8 cellular contexts compared by ENCODE assay signal in the genomic region with DNA sequence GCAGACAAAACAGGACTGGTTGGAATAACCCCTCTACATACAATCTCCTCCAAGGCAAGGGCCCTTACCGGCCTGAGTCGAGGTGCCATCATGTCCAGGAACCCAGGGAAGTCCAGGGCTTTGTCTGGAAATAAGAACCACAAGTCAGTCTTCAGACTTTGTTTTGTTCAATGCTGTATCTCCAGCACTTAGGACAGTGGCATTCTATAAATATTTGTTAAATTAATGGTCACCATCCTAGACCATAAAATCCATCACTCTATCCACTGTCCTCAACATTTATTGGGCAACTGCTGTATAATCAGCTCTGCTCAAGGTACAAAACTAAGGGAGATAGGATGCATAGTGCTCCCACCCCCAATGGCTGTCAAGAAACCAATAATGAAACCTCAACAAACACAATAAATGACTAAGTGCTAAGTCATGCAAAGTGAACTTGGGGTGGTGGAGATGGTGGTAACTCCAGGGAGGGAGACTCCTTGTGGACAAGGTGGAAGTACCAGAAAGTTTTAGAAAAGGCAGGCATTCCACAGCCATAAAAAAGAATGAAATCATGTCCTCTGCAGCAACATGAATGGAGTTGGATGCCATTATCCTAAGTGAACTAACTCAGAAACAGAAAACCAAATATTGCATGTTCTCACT. TPM values are rescaled to one million over a fixed set of nuclear protein-coding genes. Genes with fewer than 3 reads are reported as not detected.
A peak's percentile ranks its signal among the peaks of the same experiment; 100 is the strongest.
DNase-seq lines count a peak whose midpoint lies in the region; ATAC-seq and TF ChIP-seq lines count a peak whose summit lies in the region.

No MANE protein-coding gene starts in this region.

- H3K9me3 ChIP-seq in SJSA1 (replicated peaks) (no peaks in the 10 kb centered on the region), ascending aorta (no peaks in the 10 kb centered on the region)

- DNase-seq in activated naive CD4-positive, alpha-beta T cell treated with anti-CD3 and anti-CD28 coated beads for 36 hours: peak; percentile 40
- no peak for DNase-seq in activated naive CD4-positive, alpha-beta T cell (lab: John Stamatoyannopoulos, UW)
- DNase-seq in SJSA1 (ENCODE audit: low read depth in 1 of 2, low spot score in 2 of 2) (peak; percentile 73 to 86), iris pigment epithelial cell (ENCODE audit: low read depth) (peak; percentile 84), globus pallidus (ENCODE audit: low spot score) (no peak), ascending aorta (ENCODE audit: low spot score in 2 of 2) (no peak), activated gamma-delta T cell treated with Interleukin-2 at 50 U/mL for 16 hours (no peak)

- peak; percentile 55 for ATAC-seq in HG02798 (IDR thresholded peaks at IDR 0.05; ENCODE audit: poor library complexity, unreplicated experiment)

- H3K4me3 ChIP-seq in SJSA1: no peak overlapping the region
- no peak overlapping the region for H3K4me3 ChIP-seq in ascending aorta

- H3K9me3 Mint-ChIP-seq in activated naive CD4-positive, alpha-beta T cell treated with anti-CD3 and anti-CD28 coated beads for 36 hours: no peaks in the 10 kb centered on the region

- no peak overlapping the region for H3K27ac ChIP-seq in SJSA1
- H3K27ac ChIP-seq in ascending aorta: no peak overlapping the region

- CTCF ChIA-PET in activated naive CD4-positive, alpha-beta T cell treated with anti-CD3 and anti-CD28 coated beads for 36 hours (lab: Charles Lee): interaction anchor here (1.0 to 2.7 kb wide), 7 partner anchors 9 to 52 kb away, joined by 3 to 13 read pairs (median 5); a partner anchor contains a TSS

- H3K4me1 Mint-ChIP-seq in activated naive CD4-positive, alpha-beta T cell treated with anti-CD3 and anti-CD28 coated beads for 36 hours (ENCODE audit: low read depth): peaks cover 30% of the 10 kb centered on the region

- no peak overlapping the region for H3K4me3 Mint-ChIP-seq in activated naive CD4-positive, alpha-beta T cell treated with anti-CD3 and anti-CD28 coated beads for 36 hours

- no peaks in the 10 kb centered on the region for H3K27me3 Mint-ChIP-seq in activated naive CD4-positive, alpha-beta T cell treated with anti-CD3 and anti-CD28 coated beads for 36 hours (ENCODE audit: low read depth)

- H3K27ac Mint-ChIP-seq in activated naive CD4-positive, alpha-beta T cell treated with anti-CD3 and anti-CD28 coated beads for 36 hours: peak overlapping the region; percentile 39

- intact Hi-C loops in activated naive CD4-positive, alpha-beta T cell treated with anti-CD3 and anti-CD28 coated beads for 36 hours (cut with micrococcal nuclease): loop anchor here (1.0 kb wide), 1 partner anchor 10 kb away; a partner anchor contains a TSS
- intact Hi-C loops in ascending aorta (cut with DNase I): no loop called here

- H3K36me3 Mint-ChIP-seq in activated naive CD4-positive, alpha-beta T cell treated with anti-CD3 and anti-CD28 coated beads for 36 hours (ENCODE audit: low read depth): peaks cover 12% of the 10 kb centered on the region

- no peak for TF ChIP-seq CTCF in ascending aorta (IDR thresholded peaks at IDR 0.05)

- H3K4me1 ChIP-seq in SJSA1 (replicated peaks) (peaks cover 27% of the 10 kb centered on the region), ascending aorta (peaks cover 8 to 9% of the 10 kb centered on the region in 2 donors)

- H3K27me3 ChIP-seq in SJSA1 (replicated peaks) (no peaks in the 10 kb centered on the region), ascending aorta (no peaks in the 10 kb centered on the region)

- H3K36me3 ChIP-seq in SJSA1: peaks cover 55% of the 10 kb centered on the region
- peaks cover 26 to 50% of the 10 kb centered on the region in 2 donors for H3K36me3 ChIP-seq in ascending aorta

RNA-seq across cellular contexts. Expression of a gene that starts 5.0 kb away (rescaled TPM):
- total RNA-seq in activated naive CD4-positive, alpha-beta T cell treated with anti-CD3 and anti-CD28 coated beads for 36 hours: 10 to 100 TPM; 20.9 to 21.1 TPM
- total RNA-seq in SJSA1 (2014; rRNA removed; shearing (Covaris generic)): 5.8 and 10.1 TPM in 2 replicates
- total RNA-seq in ascending aorta: 1.4 TPM

RNA-seq across cellular contexts. Expression of a gene that starts 5.1 kb away (rescaled TPM):
- 10 to 100 TPM; 52.1 to 55.6 TPM for total RNA-seq in activated naive CD4-positive, alpha-beta T cell treated with anti-CD3 and anti-CD28 coated beads for 36 hours
- 85.9 and 93.9 TPM in 2 replicates for total RNA-seq in SJSA1 (2014; rRNA removed; shearing (Covaris generic))
- total RNA-seq in ascending aorta: 43.4 TPM

RNA-seq across cellular contexts. Expression of a gene that starts 9.5 kb away (rescaled TPM):
- total RNA-seq in activated naive CD4-positive, alpha-beta T cell treated with anti-CD3 and anti-CD28 coated beads for 36 hours: 10 to 100 TPM; 28.9 to 29.6 TPM
- total RNA-seq in SJSA1 (2014; rRNA removed; shearing (Covaris generic)): 33.2 and 35.8 TPM in 2 replicates
- 127 TPM for total RNA-seq in ascending aorta

RNA-seq across cellular contexts. Expression of a gene that starts 23.0 kb away (rescaled TPM):
- total RNA-seq in activated naive CD4-positive, alpha-beta T cell treated with anti-CD3 and anti-CD28 coated beads for 36 hours: 100 to 1,000 TPM; 165 to 169 TPM
- 44.5 and 48.7 TPM in 2 replicates for total RNA-seq in SJSA1 (2014; rRNA removed; shearing (Covaris generic))
- total RNA-seq in ascending aorta: 65.8 TPM

RNA-seq across cellular contexts. Expression of a gene that starts 40.3 kb away (rescaled TPM):
- total RNA-seq in activated naive CD4-positive, alpha-beta T cell treated with anti-CD3 and anti-CD28 coated beads for 36 hours: 1 to 10 TPM; 1.2 to 2.2 TPM
- total RNA-seq in SJSA1 (2014; rRNA removed; shearing (Covaris generic)): 7.6 and 8.1 TPM in 2 replicates
- 55.5 TPM for total RNA-seq in ascending aorta

Comparison
In these comparisons a context has a peak if more than half of its experiments do, and no peak if none do; other contexts are left out.
1. DNase-seq: peak in activated naive CD4-positive, alpha-beta T cell treated with anti-CD3 and anti-CD28 coated beads for 36 hours (single experiment), SJSA1 (2 of 2) and iris pigment epithelial cell (single experiment); none in activated naive CD4-positive, alpha-beta T cell (0 of 4), globus pallidus (single experiment), ascending aorta (0 of 2) and activated gamma-delta T cell treated with Interleukin-2 at 50 U/mL for 16 hours (single experiment).